In the genomic region with DNA sequence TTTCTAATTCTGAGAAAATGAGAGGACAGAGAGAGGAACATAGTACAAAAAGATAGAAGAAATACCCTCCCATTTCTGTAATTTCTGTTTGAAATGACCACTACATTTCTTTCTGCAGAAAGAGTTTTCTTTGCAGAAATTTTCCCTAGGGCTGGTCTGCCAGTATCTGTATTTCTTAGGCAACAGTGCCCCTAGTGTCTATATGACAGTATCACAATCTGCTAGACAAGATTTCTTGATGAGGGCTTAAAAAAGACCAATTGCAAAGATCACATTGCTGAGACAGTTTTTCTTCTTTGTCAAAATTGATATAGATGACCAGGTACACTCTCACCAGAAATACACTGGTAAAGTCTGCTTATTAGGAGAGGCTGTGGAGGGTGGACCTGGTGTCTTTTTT, we compare ENCODE assay signal across 8 cellular contexts.
DNase-seq lines count a peak whose midpoint lies in the region; ATAC-seq, FAIRE-seq and TF ChIP-seq lines count a peak whose summit lies in the region.

No MANE protein-coding gene starts in this region.

- H3K4me3 Mint-ChIP-seq in activated naive CD4-positive, alpha-beta T cell treated with anti-CD3 and anti-CD28 coated beads, Interleukin-2, amount 10 ng/mL, durations not matched to agents 7 days and 5 days = no peak overlapping the region

- CTCF ChIA-PET in activated naive CD4-positive, alpha-beta T cell treated with anti-CD3 and anti-CD28 coated beads, Interleukin-2, amount 10 ng/mL, durations not matched to agents 7 days and 5 days (lab: Charles Lee) = no interaction called here

- no peaks in the 10 kb centered on the region for H3K9me3 Mint-ChIP-seq in activated naive CD4-positive, alpha-beta T cell treated with anti-CD3 and anti-CD28 coated beads, Interleukin-2, amount 10 ng/mL, durations not matched to agents 7 days and 5 days

- no peaks in the 10 kb centered on the region for H3K4me1 Mint-ChIP-seq in activated naive CD4-positive, alpha-beta T cell treated with anti-CD3 and anti-CD28 coated beads, Interleukin-2, amount 10 ng/mL, durations not matched to agents 7 days and 5 days

- H3K4me3 ChIP-seq in fibroblast of villous mesenchyme (ENCODE audit: low read depth, low read length) (no peak overlapping the region), small intestine (ENCODE audit: low read depth in 1 of 2, low read length in 2 of 2) (no peak overlapping the region)

- H3K27me3 ChIP-seq in small intestine (ENCODE audit: control insufficient read depth in 2 of 2, insufficient read depth in 2 of 2, low read length in 2 of 2) = no peaks in the 10 kb centered on the region

- no peaks in the 10 kb centered on the region for H3K36me3 Mint-ChIP-seq in activated naive CD4-positive, alpha-beta T cell treated with anti-CD3 and anti-CD28 coated beads, Interleukin-2, amount 10 ng/mL, durations not matched to agents 7 days and 5 days

- no peaks in the 10 kb centered on the region for H3K36me3 ChIP-seq in small intestine (ENCODE audit: control insufficient read depth in 2 of 2, insufficient read depth in 2 of 2, low read length in 2 of 2)

- H3K27ac Mint-ChIP-seq in activated naive CD4-positive, alpha-beta T cell treated with anti-CD3 and anti-CD28 coated beads, Interleukin-2, amount 10 ng/mL, durations not matched to agents 7 days and 5 days = no peak overlapping the region

- no peak overlapping the region for H3K27ac ChIP-seq in small intestine (ENCODE audit: low read depth in 1 of 2, low read length in 1 of 2)

- DNase-seq in DMS53 (lab: John Stamatoyannopoulos, UW) (peak; percentile 53), RPMI7951 (ENCODE audit: low read depth) (peak; percentile 46), fibroblast of villous mesenchyme (ENCODE audit: low read depth) (peak; percentile 19), small intestine (peak; percentile 1)
- DNase-seq in activated naive CD4-positive, alpha-beta T cell treated with anti-CD3 and anti-CD28 coated beads, Interleukin-2, amount 10 ng/mL, durations not matched to agents 7 days and 5 days = no peak

- peak; percentile 49 for TF ChIP-seq CTCF in fibroblast of villous mesenchyme (IDR thresholded peaks at IDR 0.05; ENCODE audit: insufficient read depth, low read depth, low read length)

- H3K27me3 Mint-ChIP-seq in activated naive CD4-positive, alpha-beta T cell treated with anti-CD3 and anti-CD28 coated beads, Interleukin-2, amount 10 ng/mL, durations not matched to agents 7 days and 5 days = no peaks in the 10 kb centered on the region

- H3K9me3 ChIP-seq in small intestine (ENCODE audit: control insufficient read depth, low read depth) = no peaks in the 10 kb centered on the region

- peak; percentile 58 for ATAC-seq in HG02763 (IDR thresholded peaks at IDR 0.05; ENCODE audit: unreplicated experiment)
- no peak for ATAC-seq in HG02759 (IDR thresholded peaks at IDR 0.05; ENCODE audit: unreplicated experiment)
- ATAC-seq in GM21576 (IDR thresholded peaks at IDR 0.05; ENCODE audit: unreplicated experiment) = no peak

- no peaks in the 10 kb centered on the region for H3K4me1 ChIP-seq in small intestine (ENCODE audit: control insufficient read depth in 2 of 2, insufficient read depth in 1 of 2, low read depth in 1 of 2, low read length in 1 of 2)

- peak; percentile 89 for FAIRE-seq in small intestine (lab: Jason Lieb, UNC)
